Comparison of ENCODE assay signal across 35 cellular contexts in the genomic region with DNA sequence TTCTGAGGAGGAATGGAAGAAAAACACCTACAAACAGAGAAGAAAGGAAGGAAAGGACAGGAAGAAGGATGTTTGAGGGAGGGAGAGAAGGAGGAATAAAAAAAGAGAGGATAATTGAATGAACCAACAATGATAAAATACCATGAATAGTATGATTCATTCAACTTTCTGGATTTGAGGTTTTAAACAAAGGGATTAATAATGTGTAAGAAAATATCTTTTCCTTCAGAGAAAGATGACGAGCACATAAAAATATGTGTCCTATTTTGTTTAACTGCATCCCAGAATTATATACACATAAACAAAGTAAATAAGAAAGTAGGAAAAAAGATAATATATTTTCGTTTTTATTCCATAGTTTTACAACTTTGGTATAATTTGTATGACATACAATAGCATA.
"Had no signal": no experiment of that assay in that cellular context is flagged by ENCODE, and none has a peak within 500 bp of the region (broad histone marks: within the 10 kb centered on the region; RNA-seq: fewer than 3 reads in every experiment).

No MANE protein-coding gene starts in this region.

- H3K27me3 ChIP-seq: ascending aorta, body of pancreas, breast epithelium, MG63, Peyer's patch, SJSA1 had no signal

- H3K4me1 ChIP-seq: ascending aorta, body of pancreas, breast epithelium, Peyer's patch, SJSA1 had no signal

- H3K27ac ChIP-seq: ascending aorta, body of pancreas, breast epithelium, Peyer's patch, SJSA1, VCaP had no signal

- H3K4me3 Mint-ChIP-seq: activated B cell treated with CpG ODN at 0.5 μM for 24 hours; activated CD4-positive, alpha-beta memory T cell treated with anti-CD3 and anti-CD28 coated beads for 36 hours; activated naive CD4-positive, alpha-beta T cell treated with anti-CD3 and anti-CD28 coated beads, Interleukin-2, amount 10 ng/mL, durations not matched to agents 7 days and 5 days; activated naive CD8-positive, alpha-beta T cell treated with anti-CD3 and anti-CD28 coated beads for 36 hours had no signal

- H3K36me3 Mint-ChIP-seq: activated CD4-positive, alpha-beta memory T cell treated with anti-CD3 and anti-CD28 coated beads for 36 hours; activated naive CD4-positive, alpha-beta T cell treated with anti-CD3 and anti-CD28 coated beads, Interleukin-2, amount 10 ng/mL, durations not matched to agents 7 days and 5 days; activated naive CD8-positive, alpha-beta T cell treated with anti-CD3 and anti-CD28 coated beads for 36 hours had no signal

- H3K27ac Mint-ChIP-seq: activated B cell treated with CpG ODN at 0.5 μM for 24 hours; activated CD4-positive, alpha-beta memory T cell treated with anti-CD3 and anti-CD28 coated beads for 36 hours; activated naive CD4-positive, alpha-beta T cell treated with anti-CD3 and anti-CD28 coated beads, Interleukin-2, amount 10 ng/mL, durations not matched to agents 7 days and 5 days; activated naive CD8-positive, alpha-beta T cell treated with anti-CD3 and anti-CD28 coated beads for 36 hours had no signal

- ATAC-seq: body of pancreas had no signal

- H3K4me1 Mint-ChIP-seq: activated B cell treated with CpG ODN at 0.5 μM for 24 hours; activated naive CD4-positive, alpha-beta T cell treated with anti-CD3 and anti-CD28 coated beads, Interleukin-2, amount 10 ng/mL, durations not matched to agents 7 days and 5 days; activated naive CD8-positive, alpha-beta T cell treated with anti-CD3 and anti-CD28 coated beads for 36 hours had no signal

- H3K27me3 Mint-ChIP-seq: activated B cell treated with CpG ODN at 0.5 μM for 24 hours; activated CD4-positive, alpha-beta memory T cell treated with anti-CD3 and anti-CD28 coated beads for 36 hours; activated naive CD4-positive, alpha-beta T cell treated with anti-CD3 and anti-CD28 coated beads, Interleukin-2, amount 10 ng/mL, durations not matched to agents 7 days and 5 days; activated naive CD8-positive, alpha-beta T cell treated with anti-CD3 and anti-CD28 coated beads for 36 hours had no signal

- DNase-seq: activated B cell treated with CpG ODN at 0.5 μM for 24 hours; activated CD4-positive, alpha-beta memory T cell treated with anti-CD3 and anti-CD28 coated beads for 36 hours; activated CD4-positive, alpha-beta T cell treated with anti-CD3 and anti-CD28 coated beads for 4 hours; activated CD4-positive, alpha-beta T cell treated with anti-CD3 and anti-CD28 coated beads, Interleukin-2, amount 50 U/mL, for 1 hour; activated CD4-positive, CD25-positive, alpha-beta regulatory T cell treated with anti-CD3 and anti-CD28 coated beads, Interleukin-2, amount 50 U/mL, for 72 hours; activated CD8-positive, alpha-beta memory T cell treated with anti-CD3 and anti-CD28 coated beads, Interleukin-2, amount 50 U/mL, for 4 hours; activated effector memory CD4-positive, alpha-beta T cell treated with Interleukin-2 at 50 U/mL for 16 hours; activated naive CD4-positive, alpha-beta T cell treated with anti-CD3 and anti-CD28 coated beads, Interleukin-2, amount 10 ng/mL, durations not matched to agents 7 days and 5 days; activated naive CD8-positive, alpha-beta T cell treated with anti-CD3 and anti-CD28 coated beads for 36 hours; activated T-cell treated with anti-CD3 and anti-CD28 coated beads for 4 hours; activated T-cell treated with anti-CD3 and anti-CD28 coated beads, Interleukin-2, amount 50 U/mL, for 48 hours; amygdala; body of pancreas; Karpas-422; MG63; NCI-H1048; NCI-H1105 treated with DMSO at 0.1 percent for 48 hours; NCI-H1436; NCI-H1694; NCI-H1930; NCI-H2081 treated with DMSO at 0.1 percent for 48 hours; NCI-H226; NCI-H446 treated with DMSO at 0.1 percent for 48 hours; NCI-H524; Peyer's patch; RPMI8226; SHP77 treated with DMSO at 0.1 percent for 48 hours; SW 1271; T-helper 1 cell; T-helper 2 cell; T-helper 9 cell had no signal
